Comparison of ENCODE assay signal across 18 cellular contexts in the genomic region with DNA sequence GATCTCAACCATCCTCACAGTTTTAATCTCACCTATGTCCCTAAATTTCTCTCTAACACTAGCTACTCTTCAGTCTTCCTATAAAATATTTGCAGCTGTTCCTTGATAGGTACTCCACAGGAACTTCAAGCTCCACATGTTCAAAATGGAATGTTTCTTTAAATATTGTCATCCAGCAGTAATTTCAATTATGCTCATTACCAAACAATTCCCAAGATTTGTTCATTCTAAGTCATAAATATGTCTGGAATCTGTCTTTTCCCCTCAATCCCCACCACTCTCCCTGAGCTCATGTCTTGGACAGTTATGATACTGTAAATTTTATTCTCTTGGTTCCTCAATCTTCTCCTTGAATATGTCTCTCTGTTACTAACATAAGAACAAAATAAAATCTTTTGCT.
DNase-seq lines count a peak whose midpoint lies in the region; ATAC-seq and TF ChIP-seq lines count a peak whose summit lies in the region.
"Had no signal": no experiment of that assay in that cellular context is flagged by ENCODE, and none has a peak within 500 bp of the region (broad histone marks: within the 10 kb centered on the region; RNA-seq: fewer than 3 reads in every experiment).

No MANE protein-coding gene starts in this region.

- H3K27ac ChIP-seq in brain microvascular endothelial cell = peak overlapping the region; percentile 10
- H3K27ac ChIP-seq: BLaER1 treated with 17β-estradiol and CSF1 and Interleukin-3, amounts not matched to agents 10 nM and 100 nM; HL-60 had no signal

- DNase-seq in AG10803 (ENCODE audit: low read depth) (peak; percentile 58), HS-27A (ENCODE audit: low read depth) (peak; percentile 46), brain microvascular endothelial cell (no peak), iris pigment epithelial cell (ENCODE audit: low read depth) (peak; percentile 47), islet precursor cell (no peak), NCI-H774 (lab: John Stamatoyannopoulos, UW) (no peak), HEK293T (ENCODE audit: extremely low spot score) (no peak)
- DNase-seq: MM.1S, NCI-H1105 treated with DMSO at 0.1 percent for 48 hours, NCI-H187, NCI-H446, NCI-H82 had no signal

- no peaks in the 10 kb centered on the region for H3K27me3 ChIP-seq in brain microvascular endothelial cell (replicated peaks)
- H3K27me3 ChIP-seq: BLaER1 treated with 17β-estradiol and CSF1 and Interleukin-3, amounts not matched to agents 10 nM and 100 nM had no signal

- no peaks in the 10 kb centered on the region for H3K36me3 ChIP-seq in brain microvascular endothelial cell (replicated peaks)

- CTCF ChIA-PET in HEK293T (lab: Yijun Ruan, JAX) = no interaction called here

- H3K4me3 ChIP-seq in AG10803 (ENCODE audit: low read length) (no peak overlapping the region), brain microvascular endothelial cell (ENCODE audit: low read depth, low read length) (no peak overlapping the region)
- H3K4me3 ChIP-seq: BLaER1 treated with 17β-estradiol and CSF1 and Interleukin-3, amounts not matched to agents 10 nM and 100 nM had no signal

- POLR2A ChIA-PET in HEK293T (lab: Yijun Ruan, JAX) = no interaction called here

- no peak for ATAC-seq in GM21576 (IDR thresholded peaks at IDR 0.05; ENCODE audit: unreplicated experiment)
- ATAC-seq: Panc1, Right ventricle myocardium inferior, SK-N-SH treated with all-trans-retinoic acid at 6 μM for 48 hours had no signal

- TF ChIP-seq CTCF in AG10803 (conservative IDR thresholded peaks at IDR 0.05; ENCODE audit: low read length) (no peak), brain microvascular endothelial cell (IDR thresholded peaks at IDR 0.05; ENCODE audit: low read depth, low read length, missing control alignments) (no peak)

- in situ Hi-C loops in brain microvascular endothelial cell (cut with HindIII; ENCODE audit: low pct_ligation_motif_present, low sequenced_read_pairs) = no loop called here

TF ChIP-seq in HEK293T, 16 proteins besides CTCF, POLR2A, EP300 and RAD21:
- TF ChIP-seq FOXK2 (IDR thresholded peaks at IDR 0.05) = no peak

Comparison
In these comparisons a context has a peak if more than half of its experiments do, and no peak if none do; other contexts are left out.
1. DNase-seq: peak in AG10803 (single experiment), HS-27A (single experiment) and iris pigment epithelial cell (single experiment); none in brain microvascular endothelial cell (single experiment), islet precursor cell (single experiment), NCI-H774 (single experiment) and HEK293T (single experiment).